ENCODE assay signal across 13 cellular contexts in genomic region chr6:144156334-144156733, GRCh38. TPM values are rescaled to one million over a fixed set of nuclear protein-coding genes. Genes with fewer than 3 reads are reported as not detected.
DNase-seq lines count a peak whose midpoint lies in the region; ATAC-seq, FAIRE-seq and TF ChIP-seq lines count a peak whose summit lies in the region.
"Had no signal": no experiment of that assay in that cellular context is flagged by ENCODE, and none has a peak within 500 bp of the region (broad histone marks: within the 10 kb centered on the region; RNA-seq: fewer than 3 reads in every experiment).

No MANE protein-coding gene starts in this region.

- no peak for FAIRE-seq in GM12878 (lab: Jason Lieb, UNC)
- FAIRE-seq: A549 had no signal

- peaks cover 79% of the 10 kb centered on the region for H3K79me2 ChIP-seq in GM12878 (ENCODE audit: control insufficient read depth, insufficient read depth, low read length)

- no peak for TF ChIP-seq EP300 in GM12878 (IDR thresholded peaks at IDR 0.05; ENCODE audit: borderline replicate concordance in 1 of 2, control insufficient read depth in 1 of 2, low read depth in 2 of 2, low read length in 2 of 2)

- no peak for TF ChIP-seq RAD21 in GM12878 (IDR thresholded peaks at IDR 0.05; ENCODE audit: insufficient read depth, low read depth, low read length)

- H3K9ac ChIP-seq in GM12878 (ENCODE audit: control insufficient read depth, insufficient read depth, low read length): no peak overlapping the region

- no peak overlapping the region for H3K4me3 Mint-ChIP-seq in activated CD8-positive, alpha-beta T cell treated with anti-CD3 and anti-CD28 coated beads for 36 hours
- no peak overlapping the region for H3K4me3 Mint-ChIP-seq in activated CD8-positive, alpha-beta T cell treated with anti-CD3 and anti-CD28 coated beads, Interleukin-2, amount 10 ng/mL, durations not matched to agents 7 days and 5 days
- peak overlapping the region; percentile 34 for H3K4me3 Mint-ChIP-seq in stimulated activated effector memory CD8-positive, alpha-beta T cell treated with anti-CD3 and anti-CD28 coated beads, Interleukin-12 subunit alpha, Interleukin-12 subunit beta, amount 100 ng/mL, for 72 hours

- DNase-seq in activated CD8-positive, alpha-beta T cell treated with anti-CD3 and anti-CD28 coated beads for 36 hours: no peak
- no peak for DNase-seq in activated CD8-positive, alpha-beta T cell treated with anti-CD3 and anti-CD28 coated beads, Interleukin-2, amount 10 ng/mL, durations not matched to agents 7 days and 5 days
- no peak for DNase-seq in GM12878 (ENCODE audit: low read depth, low spot score)
- no peak for DNase-seq in stimulated activated effector memory CD8-positive, alpha-beta T cell treated with anti-CD3 and anti-CD28 coated beads, Interleukin-12 subunit alpha, Interleukin-12 subunit beta, amount 100 ng/mL, for 72 hours (ENCODE audit: low spot score in 2 of 2)
- DNase-seq: GOT3; left ventricle myocardium superior; NCI-H146; stimulated activated CD8-positive, alpha-beta memory T cell treated with anti-CD3 and anti-CD28 coated beads, Interleukin-4, amount 100 ng/mL, for 48 hours had no signal

- SMC1A ChIA-PET in GM12878 (lab: Charles Lee; ENCODE audit: uncharacterized antibody, unreplicated experiment): interaction anchor here (1.0 to 3.7 kb wide), 12 partner anchors 8 to 91 kb away, joined by 4 to 23 read pairs (median 9); no protein-coding TSS in a partner anchor

- peak overlapping the region; percentile 87 for H3K4me2 ChIP-seq in GM12878 (ENCODE audit: control insufficient read depth, insufficient read depth)
- H3K4me2 ChIP-seq: A549 had no signal

- peak overlapping the region; percentile 50; the same call in 1 of the 2 replicates for H3K27ac ChIP-seq in GM12878 (ENCODE audit: control insufficient read depth, insufficient read depth)
- H3K27ac ChIP-seq: A549 had no signal

- RAD21 ChIA-PET in GM12878 (lab: Charles Lee; ENCODE audit: unreplicated experiment): interaction anchor here (1.2 to 1.6 kb wide), 4 partner anchors 32 to 62 kb away, joined by 4 to 5 read pairs (median 4); no protein-coding TSS in a partner anchor

- no peak for TF ChIP-seq POLR2A in GM12878 (IDR thresholded peaks at IDR 0.05; ENCODE audit: low read depth, low read length)

- peaks cover 73% of the 10 kb centered on the region for H3K36me3 Mint-ChIP-seq in activated CD8-positive, alpha-beta T cell treated with anti-CD3 and anti-CD28 coated beads for 36 hours (ENCODE audit: low read depth)
- peaks cover 49% of the 10 kb centered on the region for H3K36me3 Mint-ChIP-seq in activated CD8-positive, alpha-beta T cell treated with anti-CD3 and anti-CD28 coated beads, Interleukin-2, amount 10 ng/mL, durations not matched to agents 7 days and 5 days (ENCODE audit: low read depth)
- peaks cover 84% of the 10 kb centered on the region for H3K36me3 Mint-ChIP-seq in stimulated activated effector memory CD8-positive, alpha-beta T cell treated with anti-CD3 and anti-CD28 coated beads, Interleukin-12 subunit alpha, Interleukin-12 subunit beta, amount 100 ng/mL, for 72 hours

- peaks cover 54% of the 10 kb centered on the region for H3K4me1 Mint-ChIP-seq in activated CD8-positive, alpha-beta T cell treated with anti-CD3 and anti-CD28 coated beads for 36 hours (ENCODE audit: low read depth)
- H3K4me1 Mint-ChIP-seq in activated CD8-positive, alpha-beta T cell treated with anti-CD3 and anti-CD28 coated beads, Interleukin-2, amount 10 ng/mL, durations not matched to agents 7 days and 5 days (ENCODE audit: low read depth): peaks cover 46% of the 10 kb centered on the region
- H3K4me1 Mint-ChIP-seq in stimulated activated effector memory CD8-positive, alpha-beta T cell treated with anti-CD3 and anti-CD28 coated beads, Interleukin-12 subunit alpha, Interleukin-12 subunit beta, amount 100 ng/mL, for 72 hours: peaks cover 53% of the 10 kb centered on the region

- no peaks in the 10 kb centered on the region for H3K9me3 ChIP-seq in GM12878 (replicated peaks; ENCODE audit: control insufficient read depth, insufficient read depth, low read length)
- H3K9me3 ChIP-seq: A549 had no signal

- H3K27ac Mint-ChIP-seq in activated CD8-positive, alpha-beta T cell treated with anti-CD3 and anti-CD28 coated beads for 36 hours: peak overlapping the region; percentile 47
- no peak overlapping the region for H3K27ac Mint-ChIP-seq in activated CD8-positive, alpha-beta T cell treated with anti-CD3 and anti-CD28 coated beads, Interleukin-2, amount 10 ng/mL, durations not matched to agents 7 days and 5 days
- peak overlapping the region; percentile 61 for H3K27ac Mint-ChIP-seq in stimulated activated effector memory CD8-positive, alpha-beta T cell treated with anti-CD3 and anti-CD28 coated beads, Interleukin-12 subunit alpha, Interleukin-12 subunit beta, amount 100 ng/mL, for 72 hours

- 30% methylated on average over 3 of the region's 3 CpGs for WGBS in GM12878 (ENCODE audit: insufficient coverage, insufficient replicate concordance, low lambda C conversion rate, missing lambda C conversion rate)

- POLR2A ChIA-PET in activated CD8-positive, alpha-beta T cell treated with anti-CD3 and anti-CD28 coated beads for 36 hours (lab: Charles Lee): interaction anchor here (0.6 to 1.2 kb wide), 2 partner anchors 62 to 96 kb away, joined by 3 read pairs; no protein-coding TSS in a partner anchor
- POLR2A ChIA-PET in activated CD8-positive, alpha-beta T cell treated with anti-CD3 and anti-CD28 coated beads, Interleukin-2, amount 10 ng/mL, durations not matched to agents 7 days and 5 days (lab: Charles Lee): interaction anchor here (0.8 kb wide), 1 partner anchor 92 kb away, joined by 3 read pairs; no protein-coding TSS in a partner anchor
- POLR2A ChIA-PET in GM12878 (lab: Charles Lee): interaction anchor here (1.9 to 2.2 kb wide), 2 partner anchors 24 to 91 kb away, joined by 5 to 10 read pairs; no protein-coding TSS in a partner anchor

- H3K27me3 Mint-ChIP-seq in activated CD8-positive, alpha-beta T cell treated with anti-CD3 and anti-CD28 coated beads for 36 hours: no peaks in the 10 kb centered on the region
- H3K27me3 Mint-ChIP-seq in activated CD8-positive, alpha-beta T cell treated with anti-CD3 and anti-CD28 coated beads, Interleukin-2, amount 10 ng/mL, durations not matched to agents 7 days and 5 days (ENCODE audit: low read depth): no peaks in the 10 kb centered on the region

- no TSS peak for BruUV-seq in GM12878 (replicated peaks; lab: Mats Ljungman, UMichigan)

- CTCF ChIA-PET in activated CD8-positive, alpha-beta T cell treated with anti-CD3 and anti-CD28 coated beads for 36 hours (lab: Charles Lee): interaction anchor here (0.7 to 1.2 kb wide), 4 partner anchors 15 to 73 kb away, joined by 3 to 6 read pairs (median 3); no protein-coding TSS in a partner anchor
- CTCF ChIA-PET in activated CD8-positive, alpha-beta T cell treated with anti-CD3 and anti-CD28 coated beads, Interleukin-2, amount 10 ng/mL, durations not matched to agents 7 days and 5 days (lab: Charles Lee): interaction anchor here (0.6 to 1.4 kb wide), 5 partner anchors 8 to 478 kb away, joined by 3 to 4 read pairs (median 3); no protein-coding TSS in a partner anchor
- CTCF ChIA-PET in GM12878 (lab: Yijun Ruan, JAX): interaction anchor here (0.8 to 3.5 kb wide), 8 partner anchors 8 to 216 kb away, joined by 3 to 17 read pairs (median 4); no protein-coding TSS in a partner anchor

- intact Hi-C loops in activated CD8-positive, alpha-beta T cell treated with anti-CD3 and anti-CD28 coated beads for 36 hours (cut with micrococcal nuclease): no loop called here
- intact Hi-C loops in GM12878 (cut with micrococcal nuclease; ENCODE audit: unreplicated experiment): no loop called here

- TF ChIP-seq CTCF in activated CD8-positive, alpha-beta T cell treated with anti-CD3 and anti-CD28 coated beads for 36 hours (IDR thresholded peaks at IDR 0.05): no peak
- no peak for TF ChIP-seq CTCF in GM12878 (IDR thresholded peaks at IDR 0.05 in 2 of 3, conservative IDR thresholded peaks at IDR 0.05 in 1 of 3; ENCODE audit: control insufficient read depth in 2 of 3, extremely low read depth in 1 of 3, insufficient read depth in 1 of 3, low read depth in 3 of 3, low read length in 3 of 3)

- H3K9me3 Mint-ChIP-seq in activated CD8-positive, alpha-beta T cell treated with anti-CD3 and anti-CD28 coated beads for 36 hours: no peaks in the 10 kb centered on the region
- no peaks in the 10 kb centered on the region for H3K9me3 Mint-ChIP-seq in activated CD8-positive, alpha-beta T cell treated with anti-CD3 and anti-CD28 coated beads, Interleukin-2, amount 10 ng/mL, durations not matched to agents 7 days and 5 days (ENCODE audit: insufficient read depth)
- no peaks in the 10 kb centered on the region for H3K9me3 Mint-ChIP-seq in stimulated activated effector memory CD8-positive, alpha-beta T cell treated with anti-CD3 and anti-CD28 coated beads, Interleukin-12 subunit alpha, Interleukin-12 subunit beta, amount 100 ng/mL, for 72 hours

- ATAC-seq in activated CD8-positive, alpha-beta T cell treated with anti-CD3 and anti-CD28 coated beads for 36 hours: no peak
- no peak for ATAC-seq in activated CD8-positive, alpha-beta T cell treated with anti-CD3 and anti-CD28 coated beads, Interleukin-2, amount 10 ng/mL, durations not matched to agents 7 days and 5 days
- ATAC-seq in HG03432 (IDR thresholded peaks at IDR 0.05; ENCODE audit: unreplicated experiment) (peak; percentile 32), GM12878 (peak; percentile 7), HG02571 (IDR thresholded peaks at IDR 0.05; ENCODE audit: unreplicated experiment) (no peak), HG03520 (IDR thresholded peaks at IDR 0.05; ENCODE audit: unreplicated experiment) (no peak)
- ATAC-seq in stimulated activated effector memory CD8-positive, alpha-beta T cell treated with anti-CD3 and anti-CD28 coated beads, Interleukin-12 subunit alpha, Interleukin-12 subunit beta, amount 100 ng/mL, for 72 hours: no peak
- no peak for ATAC-seq in activated CD4-positive, CD25-positive, alpha-beta regulatory T cell treated with anti-CD3 and anti-CD28 coated beads, Interleukin-2, amount 50 U/mL, for 24 hours
- ATAC-seq: A549 had no signal

- H2AFZ ChIP-seq in GM12878 (ENCODE audit: control insufficient read depth, low read depth, low read length): no peak overlapping the region

- H3K4me1 ChIP-seq in GM12878 (ENCODE audit: control insufficient read depth, insufficient read depth, low read length): peaks cover 36% of the 10 kb centered on the region

- peaks cover 4 to 11% of the 10 kb centered on the region in 2 experiments; a peak in 3 of 4 replicates for H3K36me3 ChIP-seq in GM12878 (ENCODE audit: control insufficient read depth in 2 of 2, insufficient read depth in 2 of 2, low read length in 1 of 2)

- in situ Hi-C loops in GM12878 (cut with MboI): no loop called here

- H3K27me3 ChIP-seq in GM12878 (replicated peaks in 1 of 2; ENCODE audit: control insufficient read depth in 2 of 2, insufficient read depth in 2 of 2, low read length in 1 of 2): no peaks in the 10 kb centered on the region

- peak overlapping the region; percentile 33 for H3K4me3 ChIP-seq in GM12878
- H3K4me3 ChIP-seq: A549 had no signal

- 0 out of 2 replicates have a peak, but pooled peaks cover 3% of the 10 kb centered on the region for H4K20me1 ChIP-seq in GM12878 (ENCODE audit: control insufficient read depth, insufficient read depth)

RNA-seq across cellular contexts. Expression of gene STX11, which starts 6.0 kb away (rescaled TPM):
- 10 to 100 TPM; 19.4 to 20.7 TPM for total RNA-seq in activated CD8-positive, alpha-beta T cell treated with anti-CD3 and anti-CD28 coated beads for 36 hours
- total RNA-seq in activated CD8-positive, alpha-beta T cell treated with anti-CD3 and anti-CD28 coated beads, Interleukin-2, amount 10 ng/mL, durations not matched to agents 7 days and 5 days: 10 to 100 TPM; 13.9 to 14.1 TPM
- total RNA-seq in GM12878 (2013; cell fraction: nucleolus; rRNA removed): 23.8 and 25.7 TPM in 2 replicates
- 21.3 and 22.0 TPM in 2 replicates for total RNA-seq in GM12878 (2014; rRNA removed)
- total RNA-seq in GM12878 (2014; rRNA removed; fragmentation: Illumina TruSeq; extraction: Trizol): 9.2 and 10.1 TPM in 2 replicates
- 20.9 and 23.2 TPM in 2 replicates for total RNA-seq in GM12878 (2021)
- polyA plus RNA-seq in GM12878 (2011; ENCODE audit: low read depth): 8.4 TPM
- 34.2 and 35.3 TPM in 2 replicates for polyA plus RNA-seq in GM12878 (2011; rRNA removed)
- polyA plus RNA-seq in GM12878 (2011; cell fraction: cytosol; rRNA removed): 34.9 and 44.9 TPM in 2 replicates
- polyA plus RNA-seq in GM12878 (2011; cell fraction: nucleus; rRNA removed): 25.4 and 30.4 TPM in 2 replicates
- polyA plus RNA-seq in GM12878 (2012): 14.9 and 16.3 TPM in 2 replicates
- 9.9 and 11.0 TPM in 2 replicates for polyA plus RNA-seq in GM12878 (2014; fragmentation: Illumina TruSeq; extraction: Trizol)
- 1 to 10 TPM in 1 of 2 experiments, under 1 TPM in 1; 0.66 to 2.3 TPM for polyA plus RNA-seq in GM12878 (2014; fragmentation: Nextera tagmentation; extraction: Ambion mirVana)
- polyA plus RNA-seq in GM12878 (2014; rRNA removed): 17.8 and 18.2 TPM in 2 replicates
- polyA plus RNA-seq in GM12878 (2016; fragmentation: Nextera tagmentation; extraction: Ambion mirVana): 10 to 100 TPM; 37.7 to 38.1 TPM
- 34.6 and 59.5 TPM in 2 replicates for polyA minus RNA-seq in GM12878 (2011; rRNA and poly(A)+ RNA removed)
- polyA minus RNA-seq in GM12878 (2011; cell fraction: cytosol; rRNA and poly(A)+ RNA removed): 21.9 and 22.6 TPM in 2 replicates
- 13.5 and 24.3 TPM in 2 replicates for polyA minus RNA-seq in GM12878 (2011; cell fraction: nucleus; rRNA and poly(A)+ RNA removed)

Comparison
In these comparisons a context has a peak if more than half of its experiments do, and no peak if none do; other contexts are left out.
1. ATAC-seq: peak in HG03432 (single experiment) and GM12878 (single experiment); none in activated CD8-positive, alpha-beta T cell treated with anti-CD3 and anti-CD28 coated beads for 36 hours (single experiment), activated CD8-positive, alpha-beta T cell treated with anti-CD3 and anti-CD28 coated beads, Interleukin-2, amount 10 ng/mL, durations not matched to agents 7 days and 5 days (single experiment), stimulated activated effector memory CD8-positive, alpha-beta T cell treated with anti-CD3 and anti-CD28 coated beads, Interleukin-12 subunit alpha, Interleukin-12 subunit beta, amount 100 ng/mL, for 72 hours (single experiment), HG02571 (single experiment), activated CD4-positive, CD25-positive, alpha-beta regulatory T cell treated with anti-CD3 and anti-CD28 coated beads, Interleukin-2, amount 50 U/mL, for 24 hours (0 of 2) and HG03520 (single experiment).